8 cellular contexts compared by ENCODE assay signal in genomic region chr19:58097783-58098681, GRCh38. TPM values are rescaled to one million over a fixed set of nuclear protein-coding genes. Genes with fewer than 3 reads are reported as not detected.
DNase-seq lines count a peak whose midpoint lies in the region; ATAC-seq, FAIRE-seq and TF ChIP-seq lines count a peak whose summit lies in the region.

Gene ZSCAN18 (minus strand): TSS chr19:58098231. CDS start chr19:58090267, 7,964 bp downstream.

- peak within 1 kb of the TSS; percentile 98 for H3K27ac ChIP-seq in astrocyte (ENCODE audit: low read depth, low read length)
- H3K27ac ChIP-seq in urinary bladder (ENCODE audit: low read depth) = peak within 1 kb of the TSS; percentile 92

- TF ChIP-seq CTCF in AG09309 (IDR thresholded peaks at IDR 0.05; ENCODE audit: control insufficient read depth, insufficient read depth, low read depth, low read length, missing control alignments) (no peak), NB4 (IDR thresholded peaks at IDR 0.05; ENCODE audit: low read depth, low read length) (no peak), astrocyte (IDR thresholded peaks at IDR 0.05; ENCODE audit: insufficient read depth, low read depth, low read length) (no peak)

- DNase-seq in AG09309 (ENCODE audit: low read depth) (peak; percentile 64), NB4 (ENCODE audit: low read depth) (peak; percentile 89), T-helper 2 cell (peak; percentile 79 to 99 (median 88)), astrocyte (ENCODE audit: low read depth) (peak; percentile 88), hepatic stellate cell (ENCODE audit: low spot score) (peak; percentile 95), putamen (ENCODE audit: low spot score) (peak; percentile 97)

- peaks cover 33% of the 10 kb centered on the region for H3K9me3 ChIP-seq in astrocyte (ENCODE audit: insufficient read depth, low read depth, low read length)

- H3K4me2 ChIP-seq in astrocyte (ENCODE audit: low read length) = peak within 1 kb of the TSS; percentile 92

- peak within 1 kb of the TSS; percentile 89 for H2AFZ ChIP-seq in astrocyte (ENCODE audit: low read depth, low read length)

- TF ChIP-seq POLR2A in NB4 (IDR thresholded peaks at IDR 0.05; ENCODE audit: extremely low read depth, insufficient read length) = no peak

- peaks cover 50% of the 10 kb centered on the region for H3K9me3 Mint-ChIP-seq in astrocyte (ENCODE audit: unreplicated experiment)

- H3K4me3 ChIP-seq in AG09309 (ENCODE audit: control insufficient read depth, low read depth, low read length) (peak within 1 kb of the TSS; percentile 85), NB4 (ENCODE audit: low read depth, low read length) (peak within 1 kb of the TSS; percentile 68), astrocyte (ENCODE audit: insufficient read depth, low read depth, low read length) (peak within 1 kb of the TSS; percentile 86), urinary bladder (ENCODE audit: low read depth, low read length) (peak within 1 kb of the TSS; percentile 84)

- no peak for FAIRE-seq in astrocyte (lab: Jason Lieb, UNC)

- H3K27ac Mint-ChIP-seq in astrocyte (ENCODE audit: unreplicated experiment) = peak within 1 kb of the TSS; percentile 100

- H3K27me3 ChIP-seq in astrocyte (ENCODE audit: insufficient read depth, low read length) = no peaks in the 10 kb centered on the region

- H3K79me2 ChIP-seq in astrocyte (ENCODE audit: insufficient read depth, low read length) = peaks cover 7% of the 10 kb centered on the region

- peaks cover 7% of the 10 kb centered on the region for H3K4me1 ChIP-seq in astrocyte (ENCODE audit: insufficient read depth, low read length)
- peaks cover 2% of the 10 kb centered on the region for H3K4me1 ChIP-seq in urinary bladder (ENCODE audit: insufficient read depth)

- H3K4me3 Mint-ChIP-seq in astrocyte (ENCODE audit: unreplicated experiment) = peak within 1 kb of the TSS; percentile 93

- H3K4me1 Mint-ChIP-seq in astrocyte (ENCODE audit: low read depth, unreplicated experiment) = no peaks in the 10 kb centered on the region

- no peaks in the 10 kb centered on the region for H4K20me1 ChIP-seq in astrocyte (ENCODE audit: insufficient read depth, low read length)

- H3K27me3 Mint-ChIP-seq in astrocyte (ENCODE audit: low read depth, unreplicated experiment) = no peaks in the 10 kb centered on the region

- H3K36me3 ChIP-seq in astrocyte (ENCODE audit: insufficient read depth, low read length) = no peaks in the 10 kb centered on the region
- no peaks in the 10 kb centered on the region for H3K36me3 ChIP-seq in urinary bladder (ENCODE audit: insufficient read depth)

- WGBS in urinary bladder = under 1% methylated on average over 67 of the region's 67 CpGs

- H3K36me3 Mint-ChIP-seq in astrocyte (ENCODE audit: low read depth, unreplicated experiment) = peaks cover 18% of the 10 kb centered on the region

- peak within 1 kb of the TSS; percentile 95 for H3K9ac ChIP-seq in astrocyte (ENCODE audit: low read length)

- ATAC-seq in GM19351 (IDR thresholded peaks at IDR 0.05; ENCODE audit: unreplicated experiment) = peak; percentile 56

RNA-seq across cellular contexts. Expression of gene ZSCAN18, which starts in this region (rescaled TPM):
- 28.6 and 31.8 TPM in 2 replicates for total RNA-seq in astrocyte
- 73.1 TPM for total RNA-seq in urinary bladder
- polyA plus RNA-seq in urinary bladder = 98.2 TPM

Comparison
In these comparisons a context has a peak if more than half of its experiments do, and no peak if none do; other contexts are left out.
1. Peak in every context shown above with its lines: DNase-seq, ATAC-seq, H3K4me3 ChIP-seq and H3K27ac ChIP-seq.